ENCODE assay signal across 24 cellular contexts in the genomic region with DNA sequence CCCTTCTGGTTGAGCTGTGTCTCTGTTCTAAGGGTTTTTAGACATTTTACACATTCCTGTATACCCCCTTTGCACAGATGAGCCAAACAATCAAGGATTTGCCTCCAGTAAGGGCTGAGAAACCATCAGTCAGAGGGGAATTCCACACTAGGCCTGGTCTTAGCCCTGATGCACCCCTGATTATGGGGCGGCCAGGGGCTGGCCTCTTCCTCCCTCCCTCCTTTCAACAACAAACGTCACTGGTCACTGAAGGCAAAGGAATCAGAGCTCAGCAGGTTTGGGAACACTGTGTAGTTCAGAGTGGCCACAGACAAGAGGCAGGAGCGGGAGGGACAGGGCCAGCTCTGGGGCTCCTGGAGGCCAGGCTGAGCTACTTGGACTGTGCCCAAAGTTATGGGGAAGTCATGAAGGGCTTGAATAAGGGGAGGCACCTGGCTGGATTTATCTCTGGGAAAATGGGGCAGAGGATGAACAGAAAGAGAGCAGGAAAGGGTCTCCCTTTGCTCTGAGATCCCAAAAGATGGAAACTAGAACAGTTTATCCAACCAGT. TPM values are rescaled to one million over a fixed set of nuclear protein-coding genes. Genes with fewer than 3 reads are reported as not detected.
DNase-seq lines count a peak whose midpoint lies in the region; ATAC-seq, FAIRE-seq and TF ChIP-seq lines count a peak whose summit lies in the region.
"Had no signal": no experiment of that assay in that cellular context is flagged by ENCODE, and none has a peak within 500 bp of the region (broad histone marks: within the 10 kb centered on the region; RNA-seq: fewer than 3 reads in every experiment).

No MANE protein-coding gene starts in this region.

- H2AK5ac ChIP-seq in H1 (ENCODE audit: low read depth, low read length): no peak overlapping the region

- H3K79me1 ChIP-seq in H1 (ENCODE audit: low read depth, low read length): no peaks in the 10 kb centered on the region

- H3K4me2 ChIP-seq in H1 (ENCODE audit: insufficient read depth in 1 of 2, low read depth in 2 of 2, low read length in 2 of 2): no peak overlapping the region

- no peak overlapping the region for H3K18ac ChIP-seq in H1 (ENCODE audit: extremely low read depth, low read length)

- no peaks in the 10 kb centered on the region for H3K36me3 Mint-ChIP-seq in nephron progenitor cell (ENCODE audit: low read depth)
- H3K36me3 Mint-ChIP-seq: CD4-positive, CD25-positive, alpha-beta regulatory T cell had no signal

- H2BK5ac ChIP-seq in H1 (ENCODE audit: low read depth, low read length): no peak overlapping the region

- CTCF ChIA-PET in H1 (lab: Charles Lee; ENCODE audit: partially characterized antibody): interaction anchor here (0.6 to 2.8 kb wide), 9 partner anchors 9 to 433 kb away, joined by 3 to 10 read pairs (median 3); no protein-coding TSS in a partner anchor

- no peak overlapping the region for H3K9ac ChIP-seq in H1 (replicated peaks in 1 of 4; ENCODE audit: extremely low read depth in 1 of 4, low read depth in 3 of 4, low read length in 3 of 4)

- 74% methylated on average over 3 of the region's 3 CpGs; no CpG with 5 or more reads in 1 of the 2 experiments for WGBS in H1 (ENCODE audit: extremely low coverage in 1 of 2, insufficient coverage in 1 of 2, insufficient read length in 1 of 2, insufficient replicate concordance in 2 of 2, low coverage in 1 of 2, low lambda C conversion rate in 2 of 2, missing lambda C conversion rate in 1 of 2), 2 experiments

- H3K4me1 Mint-ChIP-seq in nephron progenitor cell: peaks cover 25% of the 10 kb centered on the region

- intact Hi-C loops in posterior cingulate gyrus (cut with DNase I): no loop called here

- ATAC-seq in GM18868 (IDR thresholded peaks at IDR 0.05; ENCODE audit: unreplicated experiment) (peak; percentile 54), HG03457 (IDR thresholded peaks at IDR 0.05; ENCODE audit: unreplicated experiment) (no peak), omental fat pad (ENCODE audit: low FRiP score) (no peak)
- ATAC-seq: activated CD8-positive, alpha-beta T cell treated with anti-CD3 and anti-CD28 coated beads for 36 hours; upper lobe of right lung had no signal

- POLR2A ChIA-PET in H1 (lab: Charles Lee; ENCODE audit: partially characterized antibody): no interaction called here

- no peak for TF ChIP-seq POLR2A in H1 (IDR thresholded peaks at IDR 0.05; ENCODE audit: control extremely low read depth in 1 of 2, low read depth in 2 of 2, low read length in 2 of 2)

- H4K91ac ChIP-seq in H1 (replicated peaks; ENCODE audit: insufficient read length, low read length): no peak overlapping the region

- no peak for TF ChIP-seq CTCF in C4-2B (conservative IDR thresholded peaks at IDR 0.05)
- no peak for TF ChIP-seq CTCF in H1 (IDR thresholded peaks at IDR 0.05; ENCODE audit: control extremely low read depth in 1 of 3, insufficient read depth in 1 of 3, low read depth in 1 of 3, low read length in 3 of 3)
- TF ChIP-seq CTCF in nephron progenitor cell (IDR thresholded peaks at IDR 0.05): no peak
- TF ChIP-seq CTCF in omental fat pad (IDR thresholded peaks at IDR 0.05): no peak

- no peak overlapping the region for H2BK120ac ChIP-seq in H1 (replicated peaks; ENCODE audit: low read depth, low read length)

- H3K4me3 ChIP-seq in H1 (ENCODE audit: extremely low read depth in 1 of 4, insufficient read depth in 2 of 4, low read depth in 3 of 4, low read length in 4 of 4): no peak overlapping the region
- H3K4me3 ChIP-seq: psoas muscle, upper lobe of right lung had no signal

- H3K9me3 Mint-ChIP-seq in nephron progenitor cell: no peaks in the 10 kb centered on the region
- H3K9me3 Mint-ChIP-seq: activated CD8-positive, alpha-beta T cell treated with anti-CD3 and anti-CD28 coated beads for 36 hours; CD4-positive, CD25-positive, alpha-beta regulatory T cell had no signal

- H3K56ac ChIP-seq in H1 (replicated peaks; ENCODE audit: insufficient read length, low read depth, low read length): no peak overlapping the region

- H4K5ac ChIP-seq in H1 (ENCODE audit: insufficient read length, low read depth, low read length): no peak overlapping the region

- H3K27me3 ChIP-seq in H1 (replicated peaks in 1 of 4; ENCODE audit: control insufficient read depth in 3 of 4, extremely low read depth in 1 of 4, insufficient read depth in 3 of 4, low read length in 3 of 4): peaks cover 0 to 15% (median 3%) of the 10 kb centered on the region in 4 experiments; a peak in 4 of 7 replicates
- H3K27me3 ChIP-seq: upper lobe of right lung had no signal

- no peak overlapping the region for H3K23ac ChIP-seq in H1 (ENCODE audit: insufficient read length)

- no peak overlapping the region for H3K4me3 Mint-ChIP-seq in nephron progenitor cell
- H3K4me3 Mint-ChIP-seq: activated CD8-positive, alpha-beta T cell treated with anti-CD3 and anti-CD28 coated beads for 36 hours; CD4-positive, CD25-positive, alpha-beta regulatory T cell had no signal

- no peaks in the 10 kb centered on the region for H3K36me3 ChIP-seq in H1 (ENCODE audit: control insufficient read depth in 2 of 4, insufficient read depth in 4 of 4, low read length in 3 of 4)
- H3K36me3 ChIP-seq: upper lobe of right lung had no signal

- H3K27me3 Mint-ChIP-seq in nephron progenitor cell (ENCODE audit: low read depth, poor library complexity): peaks cover 33% of the 10 kb centered on the region
- H3K27me3 Mint-ChIP-seq: activated CD8-positive, alpha-beta T cell treated with anti-CD3 and anti-CD28 coated beads for 36 hours had no signal

- H3K4me1 ChIP-seq in H1 (replicated peaks in 1 of 4; ENCODE audit: control insufficient read depth in 3 of 4, insufficient read depth in 4 of 4, low read length in 3 of 4): peaks cover 0 to 3% (median 0%) of the 10 kb centered on the region in 4 experiments; a peak in 2 of 7 replicates
- H3K4me1 ChIP-seq: psoas muscle, upper lobe of right lung had no signal

- H3K23me2 ChIP-seq in H1 (ENCODE audit: low read depth, low read length): no peaks in the 10 kb centered on the region

- no peak overlapping the region for H2BK12ac ChIP-seq in H1 (ENCODE audit: low read depth, low read length)

- TF ChIP-seq EP300 in H1 (IDR thresholded peaks at IDR 0.05; ENCODE audit: borderline replicate concordance in 1 of 2, low read depth in 2 of 2, low read length in 2 of 2): no peak

- H3K4ac ChIP-seq in H1 (replicated peaks; ENCODE audit: insufficient read length, low read depth, low read length): no peak overlapping the region

- no peak for FAIRE-seq in H1 (lab: Jason Lieb, UNC)
- FAIRE-seq: astrocyte had no signal

- no peaks in the 10 kb centered on the region for H3K79me2 ChIP-seq in H1 (ENCODE audit: control insufficient read depth in 1 of 2, insufficient read depth in 2 of 2, low read length in 2 of 2)

- no peaks in the 10 kb centered on the region for H3K9me3 ChIP-seq in H1 (ENCODE audit: insufficient read depth in 2 of 2, low read depth in 1 of 2, low read length in 1 of 2)
- H3K9me3 ChIP-seq: psoas muscle, upper lobe of right lung had no signal

- peak overlapping the region; percentile 11; the same call in 1 of the 2 replicates for H4K8ac ChIP-seq in H1 (ENCODE audit: extremely low read depth, insufficient read depth, low read length)

- H3K27ac ChIP-seq in C4-2B (peak overlapping the region; percentile 71), H1 (ENCODE audit: low read depth, low read length) (no peak overlapping the region)
- H3K27ac ChIP-seq: psoas muscle, upper lobe of right lung had no signal

- no peak overlapping the region for H2BK15ac ChIP-seq in H1 (ENCODE audit: low read length)

- H3K27ac Mint-ChIP-seq in nephron progenitor cell: peak overlapping the region; percentile 49
- H3K27ac Mint-ChIP-seq: activated CD8-positive, alpha-beta T cell treated with anti-CD3 and anti-CD28 coated beads for 36 hours; CD4-positive, CD25-positive, alpha-beta regulatory T cell had no signal

- DNase-seq in H1 (ENCODE audit: low read depth in 1 of 2, low spot score in 2 of 2) (no peak), nephron progenitor cell (no peak), posterior cingulate gyrus (no peak), NCI-H2227 (lab: John Stamatoyannopoulos, UW; ENCODE audit: unreplicated experiment) (no peak), omental fat pad (ENCODE audit: low spot score) (no peak)
- DNase-seq: activated CD8-positive, alpha-beta T cell treated with anti-CD3 and anti-CD28 coated beads for 36 hours; activated naive CD4-positive, alpha-beta T cell treated with anti-CD3 and anti-CD28 coated beads, Interleukin-2, amount 50 U/mL, for 16 hours; activated T-cell treated with anti-CD3 and anti-CD28 coated beads, Interleukin-2, amount 50 U/mL, for 48 hours; CD4-positive, CD25-positive, alpha-beta regulatory T cell; DMS79; NCI-H1105 treated with DMSO at 0.1 percent for 48 hours; NCI-H2107; NCI-H524 treated with DMSO at 0.1 percent for 48 hours; psoas muscle; SHP77 treated with DMSO at 0.1 percent for 48 hours; stimulated activated naive CD4-positive, alpha-beta T cell treated with Interleukin-2 at 50 U/mL for 16 hours; T-helper 1 cell; upper lobe of right lung had no signal

- no peak overlapping the region for H2BK20ac ChIP-seq in H1 (ENCODE audit: low read length)

- no peak overlapping the region for H3K14ac ChIP-seq in H1 (ENCODE audit: insufficient read length)

- H4K20me1 ChIP-seq in H1 (replicated peaks in 1 of 2; ENCODE audit: control insufficient read depth in 1 of 2, insufficient read depth in 2 of 2, low read length in 2 of 2): no peaks in the 10 kb centered on the region

- no peak for TF ChIP-seq RAD21 in H1 (IDR thresholded peaks at IDR 0.05 in 1 of 2, conservative IDR thresholded peaks at IDR 0.05 in 1 of 2; ENCODE audit: low read depth in 2 of 2, low read length in 2 of 2)

- no peak overlapping the region; the same call in 1 of the 2 replicates for H2AFZ ChIP-seq in H1 (ENCODE audit: low read length)

RNA-seq across cellular contexts. Expression of gene MOGAT2, which starts 1.5 kb away (rescaled TPM):
- total RNA-seq in H1 (2021; fragmentation: NEBNext Ultra II Directional; extraction: Animal tissue kit (Norgen Biotek cat#: 25700)): not detected in 2 replicates
- not detected in 2 replicates for polyA plus RNA-seq in H1 (2011; rRNA removed)
- not detected for polyA plus RNA-seq in H1 (2011; cell fraction: cytosol; rRNA removed)
- polyA plus RNA-seq in H1 (2011; cell fraction: nucleus; rRNA removed): not detected
- polyA plus RNA-seq in H1 (2012, experiment 1 of 2): not detected in 4 replicates
- not detected for polyA plus RNA-seq in H1 (2012, experiment 2 of 2)
- not detected for polyA plus RNA-seq in H1 (2013, experiment 1 of 2)
- not detected for polyA plus RNA-seq in H1 (2013, experiment 2 of 2)
- not detected in 2 replicates for polyA minus RNA-seq in H1 (2011; rRNA and poly(A)+ RNA removed)
- polyA minus RNA-seq in H1 (2011; cell fraction: cytosol; rRNA and poly(A)+ RNA removed): not detected
- not detected for polyA minus RNA-seq in H1 (2011; cell fraction: nucleus; rRNA and poly(A)+ RNA removed)
- not detected for total RNA-seq in omental fat pad
- total RNA-seq: activated CD8-positive, alpha-beta T cell treated with anti-CD3 and anti-CD28 coated beads for 36 hours; astrocyte; CD4-positive, CD25-positive, alpha-beta regulatory T cell; HT1080; LHCN-M2; psoas muscle; upper lobe of right lung had no signal
- polyA plus RNA-seq: CD4-positive, CD25-positive, alpha-beta regulatory T cell had no signal

RNA-seq across cellular contexts. Expression of gene DGAT2, which starts 49.4 kb away (rescaled TPM):
- 2.6 and 3.2 TPM in 2 replicates for total RNA-seq in H1 (2021; fragmentation: NEBNext Ultra II Directional; extraction: Animal tissue kit (Norgen Biotek cat#: 25700))
- polyA plus RNA-seq in H1 (2011; rRNA removed): 5.9 and 8.5 TPM in 2 replicates
- polyA plus RNA-seq in H1 (2011; cell fraction: cytosol; rRNA removed): 8.6 TPM
- polyA plus RNA-seq in H1 (2011; cell fraction: nucleus; rRNA removed): 9.8 TPM
- 3.8 to 6.2 TPM (median 5.1 TPM) in 4 replicates for polyA plus RNA-seq in H1 (2012, experiment 1 of 2)
- 4.5 TPM for polyA plus RNA-seq in H1 (2012, experiment 2 of 2)
- polyA plus RNA-seq in H1 (2013, experiment 1 of 2): 2.2 TPM
- 2.6 TPM for polyA plus RNA-seq in H1 (2013, experiment 2 of 2)
- polyA minus RNA-seq in H1 (2011; rRNA and poly(A)+ RNA removed): 10.7 and 12.8 TPM in 2 replicates
- 3.8 TPM for polyA minus RNA-seq in H1 (2011; cell fraction: cytosol; rRNA and poly(A)+ RNA removed)
- 3.4 TPM for polyA minus RNA-seq in H1 (2011; cell fraction: nucleus; rRNA and poly(A)+ RNA removed)
- total RNA-seq in omental fat pad: 100 to 1,000 TPM in 3 of 4 donors, 10 to 100 TPM in 1; 67.7 to 663 (median 270) TPM

RNA-seq across cellular contexts. Expression of gene MAP6, which starts 50.3 kb away (rescaled TPM):
- total RNA-seq in H1 (2021; fragmentation: NEBNext Ultra II Directional; extraction: Animal tissue kit (Norgen Biotek cat#: 25700)): 0.54 and 0.94 TPM in 2 replicates
- 0.49 and 0.89 TPM in 2 replicates for polyA plus RNA-seq in H1 (2011; rRNA removed)
- 0.65 TPM for polyA plus RNA-seq in H1 (2011; cell fraction: cytosol; rRNA removed)
- 1.3 TPM for polyA plus RNA-seq in H1 (2011; cell fraction: nucleus; rRNA removed)
- 0.96 to 1.3 TPM (median 1.0 TPM) in 4 replicates for polyA plus RNA-seq in H1 (2012, experiment 1 of 2)
- polyA plus RNA-seq in H1 (2012, experiment 2 of 2): 0.68 TPM
- 0.22 TPM for polyA plus RNA-seq in H1 (2013, experiment 1 of 2)
- polyA plus RNA-seq in H1 (2013, experiment 2 of 2): 0.09 TPM
- polyA minus RNA-seq in H1 (2011; rRNA and poly(A)+ RNA removed): 0.54 and 1.2 TPM in 2 replicates
- 0.51 TPM for polyA minus RNA-seq in H1 (2011; cell fraction: cytosol; rRNA and poly(A)+ RNA removed)
- polyA minus RNA-seq in H1 (2011; cell fraction: nucleus; rRNA and poly(A)+ RNA removed): 0.70 TPM
- 1 to 10 TPM; 3.2 to 7.0 (median 4.2) TPM for total RNA-seq in omental fat pad
- total RNA-seq: activated CD8-positive, alpha-beta T cell treated with anti-CD3 and anti-CD28 coated beads for 36 hours; LHCN-M2 had no signal
- polyA plus RNA-seq: CD4-positive, CD25-positive, alpha-beta regulatory T cell had no signal

Comparison
In these comparisons a context has a peak if more than half of its experiments do, and no peak if none do; other contexts are left out.
1. RNA of gene DGAT2, which starts 49.4 kb away (total RNA-seq): 67.7 to 663 TPM in omental fat pad; 2.6 to 3.2 TPM in H1; every median in the first group is over 10 times any median in the second.